ENCODE assay signal across 17 cellular contexts in the genomic region with DNA sequence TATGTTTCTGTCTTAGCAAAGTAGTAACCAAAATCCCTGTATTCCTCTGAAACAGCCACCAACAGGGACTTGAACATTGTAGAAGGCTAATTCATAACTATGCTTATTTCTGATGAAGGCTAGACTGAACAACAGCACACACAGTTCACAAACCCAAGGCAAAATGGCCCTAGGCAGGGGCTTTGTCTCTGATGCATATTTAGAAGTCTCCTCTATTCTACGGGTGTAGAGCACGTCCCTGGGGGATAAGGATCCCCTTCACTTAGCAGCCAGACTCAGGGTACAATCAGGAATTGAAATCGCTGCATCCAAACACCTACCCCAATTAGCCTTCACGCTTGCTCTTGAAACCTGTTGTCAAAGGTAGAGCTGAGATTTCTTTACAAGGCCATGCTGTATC. TPM values are rescaled to one million over a fixed set of nuclear protein-coding genes. Genes with fewer than 3 reads are reported as not detected.
A peak's percentile ranks its signal among the peaks of the same experiment; 100 is the strongest.
DNase-seq lines count a peak whose midpoint lies in the region; ATAC-seq, FAIRE-seq and TF ChIP-seq lines count a peak whose summit lies in the region.
"Had no signal": no experiment of that assay in that cellular context is flagged by ENCODE, and none has a peak within 500 bp of the region (broad histone marks: within the 10 kb centered on the region; RNA-seq: fewer than 3 reads in every experiment).

No MANE protein-coding gene starts in this region.

- intact Hi-C loops in Caco-2 (cut with micrococcal nuclease; ENCODE audit: unreplicated experiment) (loop anchor here (1.0 kb wide), 1 partner anchor 44 kb away; no protein-coding TSS in a partner anchor), Right ventricle myocardium superior (cut with DNase I) (no loop called here)

- no peak for DNase-seq in Caco-2
- DNase-seq in progenitor cell of endocrine pancreas (ENCODE audit: low spot score, unreplicated experiment) = no peak
- DNase-seq in left lobe of liver (ENCODE audit: low spot score) = no peak
- DNase-seq in globus pallidus (ENCODE audit: low spot score) = no peak
- no peak for DNase-seq in Right ventricle myocardium superior
- no peak for DNase-seq in H54 (ENCODE audit: insufficient read length, low spot score)
- DNase-seq: 8988T, MV-4-11 had no signal

- H3K9me3 ChIP-seq in Caco-2 (no peaks in the 10 kb centered on the region), HUES64 (ENCODE audit: insufficient read depth, low read depth, low read length) (no peaks in the 10 kb centered on the region; the same call in 1 of the 2 replicates)

- 83% methylated on average over 4 of the region's 4 CpGs for WGBS in HUES64

- H3K9ac ChIP-seq in HUES64 (ENCODE audit: low read depth, low read length) = no peak overlapping the region
- H3K9ac ChIP-seq: KMS-11 had no signal

- H3K4me3 Mint-ChIP-seq in Caco-2 (ENCODE audit: unreplicated experiment) (no peak overlapping the region), progenitor cell of endocrine pancreas (ENCODE audit: low read depth) (no peak overlapping the region)
- H3K4me3 Mint-ChIP-seq: CD14-positive monocyte had no signal

- H3K27ac ChIP-seq in HUES64 (ENCODE audit: low read depth, low read length) (peak overlapping the region; percentile 18; the same call in 1 of the 2 replicates), cingulate gyrus (ENCODE audit: low read depth, low read length) (peak overlapping the region; percentile 70)
- H3K27ac ChIP-seq: KMS-11, SJSA1 had no signal

- H3K36me3 Mint-ChIP-seq in Caco-2 (ENCODE audit: insufficient read depth, unreplicated experiment) (peaks cover 89% of the 10 kb centered on the region), progenitor cell of endocrine pancreas (ENCODE audit: insufficient read depth) (peaks cover 32% of the 10 kb centered on the region)
- H3K36me3 Mint-ChIP-seq: CD14-positive monocyte had no signal

- H3K9me3 Mint-ChIP-seq in Caco-2 (ENCODE audit: unreplicated experiment) (no peaks in the 10 kb centered on the region), progenitor cell of endocrine pancreas (ENCODE audit: low read depth) (peaks cover 4% of the 10 kb centered on the region)

- TF ChIP-seq CTCF in Caco-2 (IDR thresholded peaks at IDR 0.05; ENCODE audit: insufficient read depth in 1 of 2, low read depth in 1 of 2, low read length in 1 of 2, severe bottlenecking in 1 of 2, unreplicated experiment in 1 of 2) (no peak), progenitor cell of endocrine pancreas (IDR thresholded peaks at IDR 0.05; ENCODE audit: unreplicated experiment) (no peak)

- POLR2A ChIA-PET in Caco-2 (lab: Charles Lee) = interaction anchor here (1.0 kb wide), 1 partner anchor 53 kb away, joined by 3 read pairs; no protein-coding TSS in a partner anchor

- no TSS peak for BruUV-seq in Caco-2 (replicated peaks; lab: Mats Ljungman, UMichigan)

- no peak for TF ChIP-seq POLR2A in H54 (IDR thresholded peaks at IDR 0.05; ENCODE audit: low read depth, low read length)

- H3K4me1 ChIP-seq in Caco-2 (peaks cover 53% of the 10 kb centered on the region), HUES64 (ENCODE audit: insufficient read depth, low read length) (peaks cover 19% of the 10 kb centered on the region)
- H3K4me1 ChIP-seq: SJSA1 had no signal

- CTCF ChIA-PET in Caco-2 (lab: Charles Lee) = interaction anchor here (0.9 kb wide), 1 partner anchor 110 kb away, joined by 4 read pairs; no protein-coding TSS in a partner anchor

- H3K27me3 ChIP-seq in Caco-2 (replicated peaks; ENCODE audit: control insufficient read depth, insufficient read depth, low read length) (no peaks in the 10 kb centered on the region), HUES64 (ENCODE audit: insufficient read depth, low read length) (no peaks in the 10 kb centered on the region)
- H3K27me3 ChIP-seq: SJSA1 had no signal

- H3K27me3 Mint-ChIP-seq in Caco-2 (ENCODE audit: insufficient read depth, unreplicated experiment) (no peaks in the 10 kb centered on the region), progenitor cell of endocrine pancreas (no peaks in the 10 kb centered on the region)

- H3K4me1 Mint-ChIP-seq in Caco-2 (ENCODE audit: low read depth, unreplicated experiment) (peaks cover 51% of the 10 kb centered on the region), progenitor cell of endocrine pancreas (ENCODE audit: low read depth) (peaks cover 59% of the 10 kb centered on the region)
- H3K4me1 Mint-ChIP-seq: CD14-positive monocyte had no signal

- ATAC-seq in left lobe of liver = no peak
- no peak for ATAC-seq in Right ventricle myocardium superior (ENCODE audit: poor library complexity)
- ATAC-seq: HCT116 had no signal

- no peak for FAIRE-seq in H54 (lab: Jason Lieb, UNC)
- FAIRE-seq: G401.6, HepG2 had no signal

- H3K27ac Mint-ChIP-seq in Caco-2 (ENCODE audit: unreplicated experiment) (peak overlapping the region; percentile 68), progenitor cell of endocrine pancreas (peak overlapping the region; percentile 87)
- H3K27ac Mint-ChIP-seq: CD14-positive monocyte had no signal

- H3K36me3 ChIP-seq in Caco-2 (ENCODE audit: control insufficient read depth, insufficient read depth, low read length) (peaks cover 6% of the 10 kb centered on the region), HUES64 (ENCODE audit: insufficient read depth, low read length) (peaks cover 57% of the 10 kb centered on the region)
- H3K36me3 ChIP-seq: SJSA1 had no signal

- no peak overlapping the region for H3K4me3 ChIP-seq in Caco-2 (ENCODE audit: low read depth, low read length)
- no peak overlapping the region for H3K4me3 ChIP-seq in HUES64 (ENCODE audit: low read length)
- H3K4me3 ChIP-seq: SJSA1 had no signal

RNA-seq across cellular contexts. Expression of gene FGFR2, which starts 45.5 kb away (rescaled TPM):
- total RNA-seq in Caco-2 (2022) = 266 and 286 TPM in 2 replicates
- 45.7 TPM for polyA plus RNA-seq in HUES64 (2013, experiment 1 of 2)
- polyA plus RNA-seq in HUES64 (2013, experiment 2 of 2) = 46.9 TPM
- total RNA-seq in progenitor cell of endocrine pancreas = 146 and 149 TPM in 2 replicates
- 22.6 TPM for total RNA-seq in left lobe of liver
- 0.30 TPM for total RNA-seq in Right ventricle myocardium superior
- polyA plus RNA-seq: AG04450, CD14-positive monocyte had no signal

Comparison
In these comparisons a context has a peak if more than half of its experiments do, and no peak if none do; other contexts are left out.
1. RNA of gene FGFR2, which starts 45.5 kb away (total RNA-seq): 266 to 286 TPM in Caco-2, 146 to 149 TPM in progenitor cell of endocrine pancreas and 22.6 TPM in left lobe of liver (single experiment); 0.30 TPM in Right ventricle myocardium superior (single experiment); every median in the first group is over 10 times any median in the second.